Comparison of ENCODE assay signal across 22 cellular contexts in genomic region chr5:115193295-115193694, GRCh38. TPM values are rescaled to one million over a fixed set of nuclear protein-coding genes. Genes with fewer than 3 reads are reported as not detected.
"Had no signal": no experiment of that assay in that cellular context is flagged by ENCODE, and none has a peak within 500 bp of the region (broad histone marks: within the 10 kb centered on the region; RNA-seq: fewer than 3 reads in every experiment).

No MANE protein-coding gene starts in this region.

- H3K4me3 ChIP-seq: K562 had no signal

- H3K27ac ChIP-seq: HL-60, RWPE1 had no signal

- FAIRE-seq: HTR-8/SVneo, K562 had no signal

- ATAC-seq: K562 had no signal

- DNase-seq: MV-4-11, NCI-H1048, NCI-H1105, NCI-H1417, NCI-H1436 treated with DMSO at 0.1 percent for 48 hours, NCI-H1694, NCI-H187 treated with DMSO at 0.1 percent for 48 hours, NCI-H2081, NCI-H2107, NCI-H226, NCI-H446, NCI-H510A, NCI-H524 treated with DMSO at 0.1 percent for 48 hours, NCI-H69, NCI-H774, SHP77, SW 1271 had no signal

RNA-seq across cellular contexts. Expression of gene TRIM36, which starts 23.6 kb away (rescaled TPM):
- polyA plus RNA-seq: IgD-negative memory B cell had no signal
